In the genomic region with DNA sequence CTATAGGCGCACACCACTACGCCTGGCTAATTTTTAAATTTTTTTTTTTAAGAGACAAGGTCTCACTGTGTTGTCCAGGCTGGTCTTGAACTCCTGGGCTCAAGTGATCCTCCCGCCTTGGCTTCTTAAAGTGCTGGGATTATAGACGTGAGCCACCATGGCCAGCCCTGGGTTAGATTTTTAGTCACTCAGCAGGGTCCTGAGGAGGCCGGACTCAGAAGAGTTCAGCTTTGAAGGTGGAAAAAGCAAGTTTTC, we compare ENCODE assay signal across 12 cellular contexts. TPM values are rescaled to one million over a fixed set of nuclear protein-coding genes. Genes with fewer than 3 reads are reported as not detected.
DNase-seq lines count a peak whose midpoint lies in the region; ATAC-seq, FAIRE-seq and TF ChIP-seq lines count a peak whose summit lies in the region.
"Had no signal": no experiment of that assay in that cellular context is flagged by ENCODE, and none has a peak within 500 bp of the region (broad histone marks: within the 10 kb centered on the region; RNA-seq: fewer than 3 reads in every experiment).

No MANE protein-coding gene starts in this region.

- no peaks in the 10 kb centered on the region for H3K9me3 Mint-ChIP-seq in CD4-positive, alpha-beta T cell
- no peaks in the 10 kb centered on the region for H3K9me3 Mint-ChIP-seq in Calu3 (ENCODE audit: low read depth, unreplicated experiment)
- H3K9me3 Mint-ChIP-seq: nephron progenitor cell had no signal

- H3K36me3 ChIP-seq in GM12878 (ENCODE audit: control insufficient read depth in 2 of 2, insufficient read depth in 2 of 2, low read length in 1 of 2) (no peaks in the 10 kb centered on the region), parathyroid adenoma (ENCODE audit: control insufficient read depth, insufficient read depth, low read length) (no peaks in the 10 kb centered on the region)

- peak overlapping the region; percentile 1; the same call in 1 of the 2 replicates for H3K9ac ChIP-seq in GM12878 (ENCODE audit: control insufficient read depth, insufficient read depth, low read length)
- no peak overlapping the region for H3K9ac ChIP-seq in parathyroid adenoma

- TF ChIP-seq CTCF in CD4-positive, alpha-beta T cell (IDR thresholded peaks at IDR 0.05), result no peak
- TF ChIP-seq CTCF in HL-60 (IDR thresholded peaks at IDR 0.05; ENCODE audit: insufficient read depth, low read length) (no peak), GM12878 (IDR thresholded peaks at IDR 0.05 in 2 of 3, conservative IDR thresholded peaks at IDR 0.05 in 1 of 3; ENCODE audit: control insufficient read depth in 2 of 3, extremely low read depth in 1 of 3, insufficient read depth in 1 of 3, low read depth in 3 of 3, low read length in 3 of 3) (no peak), parathyroid adenoma (IDR thresholded peaks at IDR 0.05) (no peak), Calu3 (IDR thresholded peaks at IDR 0.05; ENCODE audit: unreplicated experiment) (no peak), dorsolateral prefrontal cortex (IDR thresholded peaks at IDR 0.05 in 54 of 56, conservative IDR thresholded peaks at IDR 0.05 in 2 of 56; ENCODE audit: low read depth in 1 of 56, partially characterized antibody in 56 of 56) (no peak)

- in situ Hi-C loops in GM12878 (cut with MboI), result no loop called here

- TF ChIP-seq EP300 in GM12878 (IDR thresholded peaks at IDR 0.05; ENCODE audit: borderline replicate concordance in 1 of 2, control insufficient read depth in 1 of 2, low read depth in 2 of 2, low read length in 2 of 2), result no peak

- no peaks in the 10 kb centered on the region for H3K36me3 Mint-ChIP-seq in CD4-positive, alpha-beta T cell (ENCODE audit: low read depth)
- H3K36me3 Mint-ChIP-seq in Calu3 (ENCODE audit: insufficient read depth, unreplicated experiment), result peaks cover 6% of the 10 kb centered on the region

- intact Hi-C loops in CD4-positive, alpha-beta T cell (cut with DNase I, micrococcal nuclease), result no loop called here
- intact Hi-C loops in GM12878 (cut with micrococcal nuclease; ENCODE audit: unreplicated experiment), result no loop called here
- intact Hi-C loops in Calu3 (cut with micrococcal nuclease; ENCODE audit: unreplicated experiment), result no loop called here
- intact Hi-C loops in dorsolateral prefrontal cortex (cut with DNase I), result no loop called here

- no peak for TF ChIP-seq RAD21 in GM12878 (IDR thresholded peaks at IDR 0.05; ENCODE audit: insufficient read depth, low read depth, low read length)

- H3K27ac Mint-ChIP-seq in CD4-positive, alpha-beta T cell, result peak overlapping the region; percentile 92
- no peak overlapping the region for H3K27ac Mint-ChIP-seq in Calu3 (ENCODE audit: unreplicated experiment)

- H3K4me2 ChIP-seq in GM12878 (ENCODE audit: control insufficient read depth, insufficient read depth) (peak overlapping the region; percentile 86; the same call in 1 of the 2 replicates), parathyroid adenoma (ENCODE audit: low read length) (no peak overlapping the region)
- H3K4me2 ChIP-seq: PC-9 had no signal

- CTCF ChIA-PET in CD4-positive, alpha-beta T cell (lab: Charles Lee), result interaction anchor here (3.1 to 8.0 kb wide), 4 partner anchors 20 to 159 kb away, joined by 28 to 116 read pairs (median 55); a partner anchor contains a TSS
- CTCF ChIA-PET in GM12878 (lab: Yijun Ruan, JAX) (interaction anchor here (1.0 to 10.3 kb wide), 6 partner anchors 16 to 159 kb away, joined by 3 to 260 read pairs (median 44); a partner anchor contains a TSS), Calu3 (lab: Charles Lee) (interaction anchor here (0.6 to 3.3 kb wide), 3 partner anchors 19 to 1142 kb away, joined by 3 to 20 read pairs (median 5); no protein-coding TSS in a partner anchor)

- no TSS peak for BruUV-seq in GM12878 (replicated peaks; lab: Mats Ljungman, UMichigan)
- no TSS peak for BruUV-seq in Calu3 (replicated peaks; lab: Mats Ljungman, UMichigan)

- no peaks in the 10 kb centered on the region for H3K9me3 ChIP-seq in CD4-positive, alpha-beta T cell (ENCODE audit: control insufficient read depth, low read length)
- H3K9me3 ChIP-seq in GM12878 (replicated peaks; ENCODE audit: control insufficient read depth, insufficient read depth, low read length) (no peaks in the 10 kb centered on the region), parathyroid adenoma (ENCODE audit: control insufficient read depth, low read length) (no peaks in the 10 kb centered on the region)

- no peak overlapping the region for H2AFZ ChIP-seq in GM12878 (ENCODE audit: control insufficient read depth, low read depth, low read length)
- H2AFZ ChIP-seq in parathyroid adenoma, result no peak overlapping the region
- H2AFZ ChIP-seq: PC-9 had no signal

- H3K27me3 Mint-ChIP-seq in CD4-positive, alpha-beta T cell, result no peaks in the 10 kb centered on the region
- no peaks in the 10 kb centered on the region for H3K27me3 Mint-ChIP-seq in Calu3 (ENCODE audit: unreplicated experiment)

- peak overlapping the region; percentile 80 for H3K4me3 Mint-ChIP-seq in CD4-positive, alpha-beta T cell
- H3K4me3 Mint-ChIP-seq in Calu3 (ENCODE audit: low read depth, unreplicated experiment), result no peak overlapping the region
- H3K4me3 Mint-ChIP-seq: nephron progenitor cell had no signal

- no peak overlapping the region for H3K4me3 ChIP-seq in HL-60 (replicated peaks; ENCODE audit: insufficient read depth, low read length)
- H3K4me3 ChIP-seq in GM12878, result no peak overlapping the region
- H3K4me3 ChIP-seq in parathyroid adenoma (ENCODE audit: low read depth, low read length), result no peak overlapping the region
- no peak overlapping the region for H3K4me3 ChIP-seq in dorsolateral prefrontal cortex
- H3K4me3 ChIP-seq: PC-9 had no signal

- POLR2A ChIA-PET in CD4-positive, alpha-beta T cell (lab: Charles Lee), result interaction anchor here (1.9 to 6.7 kb wide), 3 partner anchors 28 to 122 kb away, joined by 6 to 147 read pairs (median 25); a partner anchor contains a TSS
- POLR2A ChIA-PET in GM12878 (lab: Charles Lee), result interaction anchor here (5.6 kb wide), 1 partner anchor 122 kb away, joined by 43 read pairs; a partner anchor contains a TSS

- no peaks in the 10 kb centered on the region for H4K20me1 ChIP-seq in GM12878 (ENCODE audit: control insufficient read depth, insufficient read depth)

- no peak for FAIRE-seq in GM12878 (lab: Jason Lieb, UNC)

- peak in 1 of 10 experiments; percentile 13 for DNase-seq in CD4-positive, alpha-beta T cell
- no peak for DNase-seq in HL-60 (ENCODE audit: low read depth in 1 of 2, low spot score in 1 of 2)
- no peak for DNase-seq in GM12878 (ENCODE audit: low read depth, low spot score)
- no peak for DNase-seq in Calu3
- no peak for DNase-seq in NCI-H2107 treated with DMSO at 0.1 percent for 48 hours (lab: John Stamatoyannopoulos, UW; ENCODE audit: unreplicated experiment)
- DNase-seq in dorsolateral prefrontal cortex, result no peak
- DNase-seq: H7, NCI-H2171 treated with DMSO at 0.1 percent for 48 hours, nephron progenitor cell, PC-9 had no signal

- H3K27me3 ChIP-seq in CD4-positive, alpha-beta T cell (ENCODE audit: control insufficient read depth, insufficient read depth, low read length), result no peaks in the 10 kb centered on the region
- no peaks in the 10 kb centered on the region for H3K27me3 ChIP-seq in HL-60 (ENCODE audit: insufficient read depth, poor library complexity, severe bottlenecking)
- H3K27me3 ChIP-seq in GM12878 (replicated peaks in 1 of 2; ENCODE audit: control insufficient read depth in 2 of 2, insufficient read depth in 2 of 2, low read length in 1 of 2), result no peaks in the 10 kb centered on the region
- no peaks in the 10 kb centered on the region for H3K27me3 ChIP-seq in parathyroid adenoma (ENCODE audit: control insufficient read depth, insufficient read depth, low read length)
- no peaks in the 10 kb centered on the region for H3K27me3 ChIP-seq in dorsolateral prefrontal cortex

- peaks cover 40% of the 10 kb centered on the region for H3K4me1 ChIP-seq in GM12878 (ENCODE audit: control insufficient read depth, insufficient read depth, low read length)
- H3K4me1 ChIP-seq in parathyroid adenoma, result peaks cover 6% of the 10 kb centered on the region

- no peak for TF ChIP-seq POLR2A in GM12878 (IDR thresholded peaks at IDR 0.05; ENCODE audit: low read depth, low read length)

- H3K4me1 Mint-ChIP-seq in CD4-positive, alpha-beta T cell (ENCODE audit: low read depth), result peaks cover 67% of the 10 kb centered on the region
- peaks cover 30% of the 10 kb centered on the region for H3K4me1 Mint-ChIP-seq in Calu3 (ENCODE audit: low read depth, unreplicated experiment)

- H3K79me2 ChIP-seq in GM12878 (ENCODE audit: control insufficient read depth, insufficient read depth, low read length) (no peaks in the 10 kb centered on the region), parathyroid adenoma (no peaks in the 10 kb centered on the region)

- SMC1A ChIA-PET in GM12878 (lab: Charles Lee; ENCODE audit: uncharacterized antibody, unreplicated experiment), result interaction anchor here (1.1 to 13.5 kb wide), 4 partner anchors 15 to 122 kb away, joined by 3 to 266 read pairs (median 12); a partner anchor contains a TSS

- H3K27ac ChIP-seq in CD4-positive, alpha-beta T cell (ENCODE audit: low read depth, low read length), result peak overlapping the region; percentile 78
- peak overlapping the region; percentile 86 for H3K27ac ChIP-seq in HL-60 (replicated peaks)
- H3K27ac ChIP-seq in GM12878 (ENCODE audit: control insufficient read depth, insufficient read depth), result peak overlapping the region; percentile 19
- H3K27ac ChIP-seq in parathyroid adenoma, result peak overlapping the region; percentile 26
- H3K27ac ChIP-seq in dorsolateral prefrontal cortex, result peak overlapping the region in 5 of 59 donors; percentile 10 to 67 (median 28)
- H3K27ac ChIP-seq: PC-9 had no signal

- 21% methylated on average over 5 of the region's 5 CpGs for WGBS in GM12878 (ENCODE audit: insufficient coverage, insufficient replicate concordance, low lambda C conversion rate, missing lambda C conversion rate)

- no peak for ATAC-seq in CD4-positive, alpha-beta T cell (ENCODE audit: poor library complexity)
- no peak for ATAC-seq in GM12878

- RAD21 ChIA-PET in GM12878 (lab: Charles Lee; ENCODE audit: unreplicated experiment), result interaction anchor here (1.5 to 12.3 kb wide), 3 partner anchors 52 to 161 kb away, joined by 3 to 255 read pairs (median 16); a partner anchor contains a TSS

RNA-seq across cellular contexts. Expression of a gene that starts 44.2 kb away (rescaled TPM):
- total RNA-seq in CD4-positive, alpha-beta T cell, result 1 to 10 TPM; 1.2 TPM
- total RNA-seq in GM12878 (2013; cell fraction: nucleolus; rRNA removed), result 239 and 253 TPM in 2 replicates
- total RNA-seq in GM12878 (2014; rRNA removed) (52.9 and 55.5 TPM in 2 replicates), GM12878 (2014; rRNA removed; fragmentation: Illumina TruSeq; extraction: Trizol) (35.4 and 36.0 TPM in 2 replicates), GM12878 (2021) (63.6 and 70.4 TPM in 2 replicates), Calu3 (2022) (0.19 and 1.0 TPM in 2 replicates), dorsolateral prefrontal cortex (10 to 100 TPM in 98 of 120 experiments, 1 to 10 TPM in 22; 5.1 to 40.1 (median 14.1) TPM)
- polyA plus RNA-seq in GM12878 (2011; ENCODE audit: low read depth), result 5.6 TPM
- polyA plus RNA-seq in GM12878 (2011; rRNA removed) (21.7 and 36.4 TPM in 2 replicates), GM12878 (2014; fragmentation: Illumina TruSeq; extraction: Trizol) (21.8 and 30.3 TPM in 2 replicates), GM12878 (2014; fragmentation: Nextera tagmentation; extraction: Ambion mirVana) (10 to 100 TPM in 1 of 2 experiments, 1 to 10 TPM in 1; 5.2 to 11.3 TPM), GM12878 (2014; rRNA removed) (83.2 and 88.1 TPM in 2 replicates), GM12878 (2016; fragmentation: Nextera tagmentation; extraction: Ambion mirVana) (10 to 100 TPM; 23.1 to 25.3 TPM)
- 43.5 and 65.5 TPM in 2 replicates for polyA plus RNA-seq in GM12878 (2011; cell fraction: cytosol; rRNA removed)
- polyA plus RNA-seq in GM12878 (2011; cell fraction: nucleus; rRNA removed), result 214 and 250 TPM in 2 replicates
- 12.4 and 20.6 TPM in 2 replicates for polyA plus RNA-seq in GM12878 (2012)
- polyA minus RNA-seq in GM12878 (2011; rRNA and poly(A)+ RNA removed), result 59.2 and 96.7 TPM in 2 replicates
- 22.3 and 22.6 TPM in 2 replicates for polyA minus RNA-seq in GM12878 (2011; cell fraction: cytosol; rRNA and poly(A)+ RNA removed)
- 63.6 and 102 TPM in 2 replicates for polyA minus RNA-seq in GM12878 (2011; cell fraction: nucleus; rRNA and poly(A)+ RNA removed)
- total RNA-seq: fibroblast of lung had no signal
- polyA plus RNA-seq: fibroblast of lung had no signal
